ENCODE assay signal across 8 cellular contexts in the genomic region with DNA sequence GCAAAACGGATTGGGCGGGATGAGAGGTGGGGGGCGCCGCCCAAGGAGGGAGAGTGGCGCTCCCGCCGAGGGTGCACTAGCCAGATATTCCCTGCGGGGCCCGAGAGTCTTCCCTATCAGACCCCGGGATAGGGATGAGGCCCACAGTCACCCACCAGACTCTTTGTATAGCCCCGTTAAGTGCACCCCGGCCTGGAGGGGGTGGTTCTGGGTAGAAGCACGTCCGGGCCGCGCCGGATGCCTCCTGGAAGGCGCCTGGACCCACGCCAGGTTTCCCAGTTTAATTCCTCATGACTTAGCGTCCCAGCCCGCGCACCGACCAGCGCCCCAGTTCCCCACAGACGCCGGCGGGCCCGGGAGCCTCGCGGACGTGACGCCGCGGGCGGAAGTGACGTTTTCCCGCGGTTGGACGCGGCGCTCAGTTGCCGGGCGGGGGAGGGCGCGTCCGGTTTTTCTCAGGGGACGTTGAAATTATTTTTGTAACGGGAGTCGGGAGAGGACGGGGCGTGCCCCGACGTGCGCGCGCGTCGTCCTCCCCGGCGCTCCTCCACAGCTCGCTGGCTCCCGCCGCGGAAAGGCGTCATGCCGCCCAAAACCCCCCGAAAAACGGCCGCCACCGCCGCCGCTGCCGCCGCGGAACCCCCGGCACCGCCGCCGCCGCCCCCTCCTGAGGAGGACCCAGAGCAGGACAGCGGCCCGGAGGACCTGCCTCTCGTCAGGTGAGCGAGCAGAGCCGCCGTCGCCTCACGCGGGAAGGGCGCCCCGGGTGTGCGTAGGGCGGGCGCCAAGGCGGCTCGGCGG. TPM values are rescaled to one million over a fixed set of nuclear protein-coding genes. Genes with fewer than 3 reads are reported as not detected.
DNase-seq lines count a peak whose midpoint lies in the region; ATAC-seq, FAIRE-seq and TF ChIP-seq lines count a peak whose summit lies in the region.

A gene (plus strand): TSS at position 421 of the 801 bp plus-strand sequence. CDS start 162 bp downstream, at position 583.

- ATAC-seq in GM19468 (IDR thresholded peaks at IDR 0.05; ENCODE audit: extremely low read depth, unreplicated experiment), result peak; percentile 76
- ATAC-seq in activated CD8-positive, alpha-beta memory T cell treated with anti-CD3 and anti-CD28 coated beads, Interleukin-2, amount 10 ng/mL, durations not matched to agents 7 days and 5 days, result peak; percentile 90

- H3K9me3 Mint-ChIP-seq in activated CD8-positive, alpha-beta memory T cell treated with anti-CD3 and anti-CD28 coated beads, Interleukin-2, amount 10 ng/mL, durations not matched to agents 7 days and 5 days (ENCODE audit: low read depth), result no peaks in the 10 kb centered on the region

- TF ChIP-seq POLR2A in H1 (IDR thresholded peaks at IDR 0.05; ENCODE audit: control extremely low read depth in 1 of 2, low read depth in 2 of 2, low read length in 2 of 2), result peak; percentile 33 to 80

- H3K36me3 ChIP-seq in H1 (ENCODE audit: control insufficient read depth in 2 of 4, insufficient read depth in 4 of 4, low read length in 3 of 4) (no peaks in the 10 kb centered on the region), mesenchymal stem cell (ENCODE audit: control insufficient read depth in 1 of 2, insufficient read depth in 2 of 2, low read depth in 1 of 2, low read length in 2 of 2) (peaks cover 2 to 5% of the 10 kb centered on the region in 2 experiments)

- peak within 1 kb of the TSS; percentile 88 for H3K27ac Mint-ChIP-seq in activated CD8-positive, alpha-beta memory T cell treated with anti-CD3 and anti-CD28 coated beads, Interleukin-2, amount 10 ng/mL, durations not matched to agents 7 days and 5 days

- H3K27me3 Mint-ChIP-seq in activated CD8-positive, alpha-beta memory T cell treated with anti-CD3 and anti-CD28 coated beads, Interleukin-2, amount 10 ng/mL, durations not matched to agents 7 days and 5 days, result no peaks in the 10 kb centered on the region

- H2BK5ac ChIP-seq in H1 (ENCODE audit: low read depth, low read length) (peak within 1 kb of the TSS; percentile 66), mesenchymal stem cell (ENCODE audit: low read depth, low read length, poor library complexity, severe bottlenecking) (peak within 1 kb of the TSS; percentile 87)

- H3K4ac ChIP-seq in H1 (replicated peaks; ENCODE audit: insufficient read length, low read depth, low read length) (peak within 1 kb of the TSS; percentile 1), mesenchymal stem cell (ENCODE audit: low read depth in 1 of 2, low read length in 2 of 2) (peak within 1 kb of the TSS; percentile 96 to 97)

- H3K4me3 Mint-ChIP-seq in activated CD8-positive, alpha-beta memory T cell treated with anti-CD3 and anti-CD28 coated beads, Interleukin-2, amount 10 ng/mL, durations not matched to agents 7 days and 5 days, result peak within 1 kb of the TSS; percentile 86

- no peak for TF ChIP-seq RAD21 in H1 (IDR thresholded peaks at IDR 0.05 in 1 of 2, conservative IDR thresholded peaks at IDR 0.05 in 1 of 2; ENCODE audit: low read depth in 2 of 2, low read length in 2 of 2)

- no peaks in the 10 kb centered on the region for H3K9me3 ChIP-seq in H1 (ENCODE audit: insufficient read depth in 2 of 2, low read depth in 1 of 2, low read length in 1 of 2)
- no peaks in the 10 kb centered on the region for H3K9me3 ChIP-seq in mesenchymal stem cell (ENCODE audit: control insufficient read depth, low read length)

- H4K5ac ChIP-seq in H1 (ENCODE audit: insufficient read length, low read depth, low read length), result peak within 1 kb of the TSS; percentile 66

- H3K4me1 ChIP-seq in H1 (replicated peaks in 1 of 4; ENCODE audit: control insufficient read depth in 3 of 4, insufficient read depth in 4 of 4, low read length in 3 of 4) (0 out of 7 replicates have a peak, but pooled peaks cover 0 to 2% (median 0%) of the 10 kb centered on the region in 4 experiments), mesenchymal stem cell (ENCODE audit: control insufficient read depth, insufficient read depth, low read depth, low read length) (peaks cover 3% of the 10 kb centered on the region)

- peak within 1 kb of the TSS; percentile 71 for H3K18ac ChIP-seq in H1 (ENCODE audit: extremely low read depth, low read length)
- peak within 1 kb of the TSS; percentile 98 to 99 for H3K18ac ChIP-seq in mesenchymal stem cell (ENCODE audit: low read depth in 1 of 2, low read length in 2 of 2)

- H4K20me1 ChIP-seq in H1 (replicated peaks in 1 of 2; ENCODE audit: control insufficient read depth in 1 of 2, insufficient read depth in 2 of 2, low read length in 2 of 2), result no peaks in the 10 kb centered on the region

- no peak within 1 kb of the TSS for H2BK12ac ChIP-seq in H1 (ENCODE audit: low read depth, low read length)
- H2BK12ac ChIP-seq in mesenchymal stem cell (ENCODE audit: low read length in 2 of 2), result peak within 1 kb of the TSS in 1 of 2 experiments; percentile 87

- peaks cover 7% of the 10 kb centered on the region; the same call in 1 of the 2 replicates for H3K23me2 ChIP-seq in H1 (ENCODE audit: low read depth, low read length)

- no peak for TF ChIP-seq CTCF in H1 (IDR thresholded peaks at IDR 0.05; ENCODE audit: control extremely low read depth in 1 of 3, insufficient read depth in 1 of 3, low read depth in 1 of 3, low read length in 3 of 3)

- no peak within 1 kb of the TSS for H3K23ac ChIP-seq in H1 (ENCODE audit: insufficient read length)
- peak within 1 kb of the TSS; percentile 93 to 98 for H3K23ac ChIP-seq in mesenchymal stem cell (ENCODE audit: low read length in 2 of 2)

- H3K27me3 ChIP-seq in H1 (replicated peaks in 1 of 4; ENCODE audit: control insufficient read depth in 3 of 4, extremely low read depth in 1 of 4, insufficient read depth in 3 of 4, low read length in 3 of 4) (no peaks in the 10 kb centered on the region), mesenchymal stem cell (ENCODE audit: control insufficient read depth in 1 of 2, insufficient read depth in 1 of 2, low read length in 2 of 2) (no peaks in the 10 kb centered on the region)

- peak within 1 kb of the TSS; percentile 92 for H3K56ac ChIP-seq in H1 (replicated peaks; ENCODE audit: insufficient read length, low read depth, low read length)

- CTCF ChIA-PET in activated CD8-positive, alpha-beta memory T cell treated with anti-CD3 and anti-CD28 coated beads, Interleukin-2, amount 10 ng/mL, durations not matched to agents 7 days and 5 days (lab: Charles Lee), result interaction anchor here (0.7 to 1.8 kb wide), 6 partner anchors 13 to 267 kb away, joined by 3 to 5 read pairs (median 4); a partner anchor contains a TSS
- CTCF ChIA-PET in H1 (lab: Charles Lee; ENCODE audit: partially characterized antibody), result interaction anchor here (1.0 to 1.2 kb wide), 2 partner anchors 210 to 280 kb away, joined by 3 read pairs; no protein-coding TSS in a partner anchor

- H4K8ac ChIP-seq in H1 (ENCODE audit: extremely low read depth, insufficient read depth, low read length) (peak within 1 kb of the TSS; percentile 98), mesenchymal stem cell (ENCODE audit: low read length) (peak within 1 kb of the TSS; percentile 98)

- peaks cover 21% of the 10 kb centered on the region for H3K36me3 Mint-ChIP-seq in activated CD8-positive, alpha-beta memory T cell treated with anti-CD3 and anti-CD28 coated beads, Interleukin-2, amount 10 ng/mL, durations not matched to agents 7 days and 5 days

- WGBS in H1 (ENCODE audit: extremely low coverage in 1 of 2, insufficient coverage in 1 of 2, insufficient read length in 1 of 2, insufficient replicate concordance in 2 of 2, low coverage in 1 of 2, low lambda C conversion rate in 2 of 2, missing lambda C conversion rate in 1 of 2), 2 experiments, result 1% methylated on average over 56 of the region's 97 CpGs; no CpG with 5 or more reads in 1 of the 2 experiments
- under 1% methylated on average over 69 of the region's 97 CpGs for WGBS in mesenchymal stem cell

- H4K91ac ChIP-seq in H1 (replicated peaks; ENCODE audit: insufficient read length, low read length) (peak within 1 kb of the TSS; percentile 65), mesenchymal stem cell (ENCODE audit: low read length) (peak within 1 kb of the TSS; percentile 90)

- H2BK15ac ChIP-seq in H1 (ENCODE audit: low read length), result no peak within 1 kb of the TSS
- H2BK15ac ChIP-seq in mesenchymal stem cell (ENCODE audit: low read depth, poor library complexity, severe bottlenecking), result peak within 1 kb of the TSS; percentile 88

- peaks cover 30% of the 10 kb centered on the region for H3K4me1 Mint-ChIP-seq in activated CD8-positive, alpha-beta memory T cell treated with anti-CD3 and anti-CD28 coated beads, Interleukin-2, amount 10 ng/mL, durations not matched to agents 7 days and 5 days

- no peak within 1 kb of the TSS for H2BK120ac ChIP-seq in H1 (replicated peaks; ENCODE audit: low read depth, low read length)
- peak within 1 kb of the TSS; percentile 77 for H2BK120ac ChIP-seq in mesenchymal stem cell (ENCODE audit: low read depth, low read length)

- no peak within 1 kb of the TSS for H2AK5ac ChIP-seq in H1 (ENCODE audit: low read depth, low read length)
- no peak within 1 kb of the TSS for H2AK5ac ChIP-seq in mesenchymal stem cell (ENCODE audit: low read length, severe bottlenecking)

- DNase-seq in CMK (ENCODE audit: low read depth) (peak; percentile 49), HS-27A (ENCODE audit: low read depth) (peak; percentile 71), NOMO-1 treated with DMSO at 0.1 percent for 48 hours (lab: John Stamatoyannopoulos, UW; ENCODE audit: unreplicated experiment) (peak; percentile 85), H1 (ENCODE audit: low read depth in 1 of 2, low spot score in 2 of 2) (peak in 1 of 2 experiments; percentile 81), mesenchymal stem cell (peak; percentile 94)
- peak; percentile 94 for DNase-seq in activated CD8-positive, alpha-beta memory T cell treated with anti-CD3 and anti-CD28 coated beads, Interleukin-2, amount 10 ng/mL, durations not matched to agents 7 days and 5 days
- peak; percentile 81 for DNase-seq in stimulated activated CD8-positive, alpha-beta memory T cell treated with anti-CD3 and anti-CD28 coated beads, Interleukin-12 subunit alpha, Interleukin-12 subunit beta, amount 100 ng/mL, for 24 hours (ENCODE audit: extremely low read depth)

- no peak within 1 kb of the TSS for H2BK20ac ChIP-seq in H1 (ENCODE audit: low read length)

- peak within 1 kb of the TSS; percentile 89 for H2AFZ ChIP-seq in H1 (ENCODE audit: low read length)
- peak within 1 kb of the TSS; percentile 99 for H2AFZ ChIP-seq in mesenchymal stem cell (ENCODE audit: low read depth, low read length)

- peak within 1 kb of the TSS; percentile 91 for H3K27ac ChIP-seq in H1 (ENCODE audit: low read depth, low read length)
- H3K27ac ChIP-seq in mesenchymal stem cell (ENCODE audit: low read length, poor library complexity, severe bottlenecking), result peak within 1 kb of the TSS; percentile 94

- TF ChIP-seq EP300 in H1 (IDR thresholded peaks at IDR 0.05; ENCODE audit: borderline replicate concordance in 1 of 2, low read depth in 2 of 2, low read length in 2 of 2), result no peak

- H3K9ac ChIP-seq in H1 (replicated peaks in 1 of 4; ENCODE audit: extremely low read depth in 1 of 4, low read depth in 3 of 4, low read length in 3 of 4) (peak within 1 kb of the TSS; percentile 76 to 97 (median 90)), mesenchymal stem cell (ENCODE audit: low read length) (peak within 1 kb of the TSS; percentile 99)

- POLR2A ChIA-PET in H1 (lab: Charles Lee; ENCODE audit: partially characterized antibody), result interaction anchor here (0.8 to 1.0 kb wide), 2 partner anchors 10 to 228 kb away, joined by 3 read pairs; no protein-coding TSS in a partner anchor

- H3K14ac ChIP-seq in H1 (ENCODE audit: insufficient read length), result no peak within 1 kb of the TSS
- H3K14ac ChIP-seq in mesenchymal stem cell (ENCODE audit: low read length in 2 of 2), result peak within 1 kb of the TSS in 1 of 2 experiments; percentile 98

- H3K79me1 ChIP-seq in H1 (ENCODE audit: low read depth, low read length) (no peaks in the 10 kb centered on the region), mesenchymal stem cell (replicated peaks; ENCODE audit: low read length, poor library complexity, severe bottlenecking) (no peaks in the 10 kb centered on the region)

- H3K4me2 ChIP-seq in H1 (ENCODE audit: insufficient read depth in 1 of 2, low read depth in 2 of 2, low read length in 2 of 2), result peak within 1 kb of the TSS; percentile 67 to 93
- H3K4me2 ChIP-seq in mesenchymal stem cell (ENCODE audit: low read length, poor library complexity, severe bottlenecking), result peak within 1 kb of the TSS; percentile 91

- H3K79me2 ChIP-seq in H1 (ENCODE audit: control insufficient read depth in 1 of 2, insufficient read depth in 2 of 2, low read length in 2 of 2), result peaks cover 0 to 12% of the 10 kb centered on the region in 2 experiments; a peak in 2 of 4 replicates

- no peak for FAIRE-seq in H1 (lab: Jason Lieb, UNC)

- peak within 1 kb of the TSS; percentile 70 to 84 (median 79) for H3K4me3 ChIP-seq in H1 (ENCODE audit: extremely low read depth in 1 of 4, insufficient read depth in 2 of 4, low read depth in 3 of 4, low read length in 4 of 4)
- peak within 1 kb of the TSS; percentile 88 to 93 for H3K4me3 ChIP-seq in mesenchymal stem cell (ENCODE audit: insufficient read depth in 1 of 2, low read depth in 1 of 2, low read length in 2 of 2)

RNA-seq across cellular contexts. Expression of the gene that starts here (rescaled TPM):
- 10 to 100 TPM; 49.2 to 55.7 TPM for total RNA-seq in activated CD8-positive, alpha-beta memory T cell treated with anti-CD3 and anti-CD28 coated beads, Interleukin-2, amount 10 ng/mL, durations not matched to agents 7 days and 5 days
- 16.1 and 17.5 TPM in 2 replicates for total RNA-seq in H1 (2021; fragmentation: NEBNext Ultra II Directional; extraction: Animal tissue kit (Norgen Biotek cat#: 25700))
- 2.9 and 4.1 TPM in 2 replicates for polyA plus RNA-seq in H1 (2011; rRNA removed)
- 5.9 TPM for polyA plus RNA-seq in H1 (2011; cell fraction: cytosol; rRNA removed)
- polyA plus RNA-seq in H1 (2011; cell fraction: nucleus; rRNA removed), result 1.6 TPM
- polyA plus RNA-seq in H1 (2012, experiment 1 of 2), result 5.0 to 12.2 TPM (median 6.8 TPM) in 4 replicates
- polyA plus RNA-seq in H1 (2012, experiment 2 of 2), result 0.63 TPM
- polyA plus RNA-seq in H1 (2013, experiment 1 of 2), result 9.1 TPM
- polyA plus RNA-seq in H1 (2013, experiment 2 of 2), result 9.3 TPM
- 4.4 and 8.2 TPM in 2 replicates for polyA minus RNA-seq in H1 (2011; rRNA and poly(A)+ RNA removed)
- polyA minus RNA-seq in H1 (2011; cell fraction: cytosol; rRNA and poly(A)+ RNA removed), result 10.4 TPM
- 11.2 TPM for polyA minus RNA-seq in H1 (2011; cell fraction: nucleus; rRNA and poly(A)+ RNA removed)
- 23.0 TPM for polyA plus RNA-seq in mesenchymal stem cell (2013, experiment 1 of 2)
- polyA plus RNA-seq in mesenchymal stem cell (2013, experiment 2 of 2), result 23.7 TPM
